In the genomic region with DNA sequence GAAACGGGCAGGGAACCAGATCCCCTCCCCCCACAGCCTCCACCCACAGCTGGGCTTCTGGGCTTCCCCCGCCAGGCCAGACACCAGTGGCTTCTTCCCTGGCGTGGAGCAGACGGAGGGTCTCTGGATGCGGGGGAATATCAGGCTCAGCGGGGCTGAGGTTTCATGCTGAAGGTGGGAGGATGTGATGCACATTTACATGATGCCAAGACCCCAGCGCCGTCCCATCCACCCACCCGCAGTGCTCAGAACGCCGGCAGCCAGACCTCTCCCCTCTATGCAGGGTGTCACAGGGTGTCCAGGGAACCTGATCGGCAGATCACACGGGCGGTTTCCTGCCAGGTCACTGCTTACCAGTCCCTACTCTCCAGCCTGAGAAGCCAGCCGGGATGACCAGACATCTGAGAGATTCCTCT, we compare ENCODE assay signal across 27 cellular contexts. TPM values are rescaled to one million over a fixed set of nuclear protein-coding genes. Genes with fewer than 3 reads are reported as not detected.
DNase-seq lines count a peak whose midpoint lies in the region; ATAC-seq and TF ChIP-seq lines count a peak whose summit lies in the region.
"Had no signal": no experiment of that assay in that cellular context is flagged by ENCODE, and none has a peak within 500 bp of the region (broad histone marks: within the 10 kb centered on the region; RNA-seq: fewer than 3 reads in every experiment).

No MANE protein-coding gene starts in this region.

- H3K79me2 ChIP-seq in SK-N-SH (ENCODE audit: insufficient read depth) = no peaks in the 10 kb centered on the region

- H4K20me1 ChIP-seq in SK-N-SH (ENCODE audit: insufficient read depth) = no peaks in the 10 kb centered on the region
- H4K20me1 ChIP-seq: BLaER1 had no signal

- ATAC-seq in SK-N-SH treated with all-trans-retinoic acid at 6 μM for 48 hours = no peak
- peak; percentile 54 to 79 (median 66) for ATAC-seq in psoas muscle
- ATAC-seq: body of pancreas, HCT116, left lung had no signal

- peaks cover 0 to 22% of the 10 kb centered on the region in 2 experiments; a peak in 1 of 4 replicates for H3K4me1 ChIP-seq in SK-N-SH (ENCODE audit: control insufficient read depth in 1 of 2, insufficient read depth in 2 of 2, low read depth in 1 of 2, low read length in 1 of 2)
- peaks cover 5% of the 10 kb centered on the region for H3K4me1 ChIP-seq in psoas muscle
- H3K4me1 ChIP-seq: Caco-2, neural progenitor cell, uterus had no signal

- H3K9me2 ChIP-seq in SK-N-SH = no peaks in the 10 kb centered on the region

- CTCF ChIA-PET in SK-N-SH (lab: Yijun Ruan, JAX) = interaction anchor here (1.3 kb wide), 1 partner anchor 187 kb away, joined by 4 read pairs; no protein-coding TSS in a partner anchor

- H3K27ac ChIP-seq in SK-N-SH (ENCODE audit: low read depth in 2 of 2, low read length in 1 of 2) (no peak overlapping the region; a peak in 1 of 4 replicates), psoas muscle (no peak overlapping the region)
- H3K27ac ChIP-seq: BLaER1, body of pancreas, epithelial cell of prostate, left lung, neural progenitor cell, testis, uterus had no signal

- no peaks in the 10 kb centered on the region for H3K9me3 ChIP-seq in SK-N-SH
- H3K9me3 ChIP-seq in psoas muscle = no peaks in the 10 kb centered on the region
- H3K9me3 ChIP-seq: body of pancreas, Caco-2, left lung, testis, uterus had no signal

- H3F3A ChIP-seq in SK-N-SH (replicated peaks; ENCODE audit: insufficient read depth) = peaks cover 3% of the 10 kb centered on the region

- intact Hi-C loops in psoas muscle (cut with DNase I) = loop anchor here in 1 of 2 donors (5.0 to 10.0 kb wide), 3 partner anchors 43 to 266 kb away; no protein-coding TSS in a partner anchor

- POLR2A ChIA-PET in SK-N-SH (lab: Yijun Ruan, JAX) = interaction anchor here (2.2 kb wide), 1 partner anchor 50 kb away, joined by 10 read pairs; no protein-coding TSS in a partner anchor

- H3K4me2 ChIP-seq in SK-N-SH = no peak overlapping the region
- H3K4me2 ChIP-seq: BLaER1, neural progenitor cell had no signal

- H3K36me3 ChIP-seq in SK-N-SH (replicated peaks in 1 of 2; ENCODE audit: control insufficient read depth in 1 of 2, insufficient read depth in 2 of 2, low read length in 1 of 2) = no peaks in the 10 kb centered on the region
- no peaks in the 10 kb centered on the region for H3K36me3 ChIP-seq in H7 (replicated peaks; ENCODE audit: control insufficient read depth, insufficient read depth, low read length)
- H3K36me3 ChIP-seq in psoas muscle (ENCODE audit: insufficient read depth in 1 of 2, low read depth in 1 of 2) = no peaks in the 10 kb centered on the region
- H3K36me3 ChIP-seq: BLaER1, left lung, neural progenitor cell, uterus had no signal

- TF ChIP-seq CTCF in SK-N-SH (IDR thresholded peaks at IDR 0.05) = no peak
- TF ChIP-seq CTCF in fibroblast of villous mesenchyme (IDR thresholded peaks at IDR 0.05; ENCODE audit: insufficient read depth, low read depth, low read length) = no peak
- TF ChIP-seq CTCF in psoas muscle (IDR thresholded peaks at IDR 0.05) = no peak

- 55% methylated on average over 6 of the region's 15 CpGs for WGBS in SK-N-SH (ENCODE audit: low lambda C conversion rate)
- WGBS in psoas muscle, 3 donors = 33 to 36% (median 33%) methylated on average over 14 to 15 of the region's 15 CpGs

- DNase-seq in SK-N-SH (peak; percentile 50), H7 (peak; percentile 61), fibroblast of villous mesenchyme (ENCODE audit: low read depth) (peak; percentile 27), psoas muscle (peak in 1 of 2 donors; percentile 58), NCI-H524 treated with DMSO at 0.1 percent for 48 hours (lab: John Stamatoyannopoulos, UW) (no peak), inferior parietal cortex (ENCODE audit: extremely low spot score) (no peak), iPS-NIHi7 (ENCODE audit: extremely low spot score) (no peak)
- DNase-seq: activated B cell treated with CpG ODN at 0.5 μM for 24 hours; activated CD4-positive, alpha-beta memory T cell treated with anti-CD3 and anti-CD28 coated beads for 36 hours; activated CD8-positive, alpha-beta memory T cell treated with anti-CD3 and anti-CD28 coated beads, Interleukin-2, amount 50 U/mL, for 48 hours; body of pancreas; Caco-2; effector CD4-positive, alpha-beta T cell; NCI-H2029 treated with DMSO at 0.1 percent for 48 hours; NCI-H226; NCI-H748 treated with DMSO at 0.1 percent for 48 hours; stimulated activated CD4-positive, alpha-beta T cell treated with anti-CD3 and anti-CD28 coated beads, Interleukin-4, amount 100 ng/mL, for 1 hour; stimulated activated naive CD4-positive, alpha-beta T cell treated with Interleukin-2 at 50 U/mL for 16 hours; T1000; testis; uterus had no signal

- TF ChIP-seq RAD21 in SK-N-SH (IDR thresholded peaks at IDR 0.05; ENCODE audit: low read length) = no peak

- no peak overlapping the region for H2AFZ ChIP-seq in SK-N-SH (ENCODE audit: low read depth)
- H2AFZ ChIP-seq: neural progenitor cell had no signal

- H3K4me3 ChIP-seq in SK-N-SH (ENCODE audit: low read depth in 2 of 2, low read length in 1 of 2) = no peak overlapping the region
- H3K4me3 ChIP-seq in H7 (ENCODE audit: insufficient read depth, low read depth, low read length) = no peak overlapping the region
- H3K4me3 ChIP-seq in fibroblast of villous mesenchyme (ENCODE audit: low read depth, low read length) = no peak overlapping the region
- no peak overlapping the region for H3K4me3 ChIP-seq in psoas muscle
- H3K4me3 ChIP-seq: BLaER1, body of pancreas, left lung, neural progenitor cell, testis, uterus had no signal

- no peak for TF ChIP-seq EP300 in SK-N-SH (IDR thresholded peaks at IDR 0.05; ENCODE audit: borderline replicate concordance in 1 of 2, low read depth in 1 of 2, low read length in 1 of 2)

- no peaks in the 10 kb centered on the region for H3K27me3 ChIP-seq in SK-N-SH (ENCODE audit: insufficient read depth)
- no peaks in the 10 kb centered on the region for H3K27me3 ChIP-seq in H7 (ENCODE audit: control insufficient read depth, insufficient read depth, low read length)
- H3K27me3 ChIP-seq in psoas muscle (ENCODE audit: insufficient read depth in 3 of 3, low read length in 2 of 3) = no peaks in the 10 kb centered on the region
- H3K27me3 ChIP-seq: body of pancreas, left lung, neural progenitor cell, testis, uterus had no signal

- no peak overlapping the region for H3K9ac ChIP-seq in SK-N-SH
- H3K9ac ChIP-seq: BLaER1, neural progenitor cell had no signal

TF ChIP-seq in SK-N-SH treated with all-trans-retinoic acid at 6 μM for 48 hours, 23 proteins besides CTCF, POLR2A, EP300 and RAD21 (continues in another document):
- no peak for TF ChIP-seq TCF4 (CRISPR knock-in tag; IDR thresholded peaks at IDR 0.05; ENCODE audit: borderline replicate concordance)
- TF ChIP-seq ZNF8 (CRISPR knock-in tag; IDR thresholded peaks at IDR 0.05) = no peak
- no peak for TF ChIP-seq ESRRG (CRISPR knock-in tag; IDR thresholded peaks at IDR 0.05)
- TF ChIP-seq RARB (CRISPR knock-in tag; IDR thresholded peaks at IDR 0.05) = no peak
- TF ChIP-seq ZC3H10 (CRISPR knock-in tag; IDR thresholded peaks at IDR 0.05) = no peak
- TF ChIP-seq, protein P1, sequence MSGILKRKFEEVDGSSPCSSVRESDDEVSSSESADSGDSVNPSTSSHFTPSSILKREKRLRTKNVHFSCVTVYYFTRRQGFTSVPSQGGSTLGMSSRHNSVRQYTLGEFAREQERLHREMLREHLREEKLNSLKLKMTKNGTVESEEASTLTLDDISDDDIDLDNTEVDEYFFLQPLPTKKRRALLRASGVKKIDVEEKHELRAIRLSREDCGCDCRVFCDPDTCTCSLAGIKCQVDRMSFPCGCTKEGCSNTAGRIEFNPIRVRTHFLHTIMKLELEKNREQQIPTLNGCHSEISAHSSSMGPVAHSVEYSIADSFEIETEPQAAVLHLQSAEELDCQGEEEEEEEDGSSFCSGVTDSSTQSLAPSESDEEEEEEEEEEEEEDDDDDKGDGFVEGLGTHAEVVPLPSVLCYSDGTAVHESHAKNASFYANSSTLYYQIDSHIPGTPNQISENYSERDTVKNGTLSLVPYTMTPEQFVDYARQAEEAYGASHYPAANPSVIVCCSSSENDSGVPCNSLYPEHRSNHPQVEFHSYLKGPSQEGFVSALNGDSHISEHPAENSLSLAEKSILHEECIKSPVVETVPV (CRISPR knock-in tag; IDR thresholded peaks at IDR 0.05) = no peak
- TF ChIP-seq, protein P2, sequence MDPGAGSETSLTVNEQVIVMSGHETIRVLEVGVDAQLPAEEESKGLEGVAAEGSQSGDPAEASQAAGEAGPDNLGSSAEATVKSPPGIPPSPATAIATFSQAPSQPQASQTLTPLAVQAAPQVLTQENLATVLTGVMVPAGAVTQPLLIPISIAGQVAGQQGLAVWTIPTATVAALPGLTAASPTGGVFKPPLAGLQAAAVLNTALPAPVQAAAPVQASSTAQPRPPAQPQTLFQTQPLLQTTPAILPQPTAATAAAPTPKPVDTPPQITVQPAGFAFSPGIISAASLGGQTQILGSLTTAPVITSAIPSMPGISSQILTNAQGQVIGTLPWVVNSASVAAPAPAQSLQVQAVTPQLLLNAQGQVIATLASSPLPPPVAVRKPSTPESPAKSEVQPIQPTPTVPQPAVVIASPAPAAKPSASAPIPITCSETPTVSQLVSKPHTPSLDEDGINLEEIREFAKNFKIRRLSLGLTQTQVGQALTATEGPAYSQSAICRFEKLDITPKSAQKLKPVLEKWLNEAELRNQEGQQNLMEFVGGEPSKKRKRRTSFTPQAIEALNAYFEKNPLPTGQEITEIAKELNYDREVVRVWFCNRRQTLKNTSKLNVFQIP (CRISPR knock-in tag; IDR thresholded peaks at IDR 0.05; ENCODE audit: borderline replicate concordance, low read depth) = no peak
- no peak for TF ChIP-seq ZNF70 (CRISPR knock-in tag; IDR thresholded peaks at IDR 0.05)
- no peak for TF ChIP-seq TOX (CRISPR knock-in tag; IDR thresholded peaks at IDR 0.05; ENCODE audit: borderline replicate concordance)
- no peak for TF ChIP-seq OSR1 (CRISPR knock-in tag; IDR thresholded peaks at IDR 0.05)
- TF ChIP-seq ARNTL (CRISPR knock-in tag; IDR thresholded peaks at IDR 0.05; ENCODE audit: borderline replicate concordance, low read depth) = no peak

RNA-seq across cellular contexts. Expression of a gene that starts 12.8 kb away (rescaled TPM):
- polyA plus RNA-seq in SK-N-SH (2012; rRNA removed) (68.2 and 78.9 TPM in 2 replicates), psoas muscle (10 to 100 TPM; 45.9 to 66.2 (median 59.5) TPM)
- 47.4 and 57.1 TPM in 2 replicates for polyA plus RNA-seq in SK-N-SH (2012; cell fraction: cytosol; rRNA removed)
- polyA plus RNA-seq in SK-N-SH (2012; cell fraction: nucleus; rRNA removed) = 175 and 261 TPM in 2 replicates
- 44.6 and 51.3 TPM in 2 replicates for total RNA-seq in H7 (2014; rRNA removed; shearing (Covaris generic))
- total RNA-seq in fibroblast of villous mesenchyme (41.9 and 50.3 TPM in 2 replicates), psoas muscle (10 to 100 TPM; 16.3 to 44.6 (median 32.4) TPM)

RNA-seq across cellular contexts. Expression of a gene that starts 24.0 kb away (rescaled TPM):
- polyA plus RNA-seq in SK-N-SH (2012; rRNA removed) = 25.2 and 26.8 TPM in 2 replicates
- 5.6 and 8.5 TPM in 2 replicates for polyA plus RNA-seq in SK-N-SH (2012; cell fraction: cytosol; rRNA removed)
- 132 and 143 TPM in 2 replicates for polyA plus RNA-seq in SK-N-SH (2012; cell fraction: nucleus; rRNA removed)
- 20.4 and 35.5 TPM in 2 replicates for total RNA-seq in H7 (2014; rRNA removed; shearing (Covaris generic))
- total RNA-seq in fibroblast of villous mesenchyme = 23.3 and 27.4 TPM in 2 replicates
- total RNA-seq in psoas muscle = 10 to 100 TPM; 12.4 to 18.1 (median 13.9) TPM
- polyA plus RNA-seq in psoas muscle = 10 to 100 TPM in 1 of 3 donors, 1 to 10 TPM in 2; 7.1 to 13.1 (median 8.0) TPM

Comparison
In these comparisons a context has a peak if more than half of its experiments do, and no peak if none do; other contexts are left out.
1. DNase-seq: peak in SK-N-SH (single experiment), H7 (single experiment) and fibroblast of villous mesenchyme (single experiment); none in NCI-H524 treated with DMSO at 0.1 percent for 48 hours (single experiment), inferior parietal cortex (single experiment) and iPS-NIHi7 (single experiment).